Comparison of ENCODE assay signal across 16 cellular contexts in genomic region chr4:114021445-114021844, GRCh38. TPM values are rescaled to one million over a fixed set of nuclear protein-coding genes. Genes with fewer than 3 reads are reported as not detected.
"Had no signal": no experiment of that assay in that cellular context is flagged by ENCODE, and none has a peak within 500 bp of the region (broad histone marks: within the 10 kb centered on the region; RNA-seq: fewer than 3 reads in every experiment).

No MANE protein-coding gene starts in this region.

- H3K9me3 ChIP-seq: esophagus squamous epithelium, ovary, sigmoid colon, stomach, testis, upper lobe of left lung had no signal

- DNase-seq: activated CD4-positive, alpha-beta T cell treated with anti-CD3 and anti-CD28 coated beads, Interleukin-2, amount 10 ng/mL, durations not matched to agents 7 days and 5 days; activated gamma-delta T cell treated with Interleukin-2 at 50 U/mL for 16 hours; activated naive CD8-positive, alpha-beta T cell treated with anti-CD3 and anti-CD28 coated beads for 36 hours; cortex of kidney; effector CD8-positive, alpha-beta T cell; esophagus squamous epithelium; hippocampal formation; midbrain; ovary; sigmoid colon; stimulated activated CD4-positive, alpha-beta T cell treated with anti-CD3 and anti-CD28 coated beads, Interleukin-1b, Interleukin-23, amount 100 ng/mL, for 48 hours; stomach; testis; upper lobe of left lung had no signal

- H3K4me2 ChIP-seq: neural progenitor cell had no signal

- H3K36me3 ChIP-seq: esophagus squamous epithelium, neural progenitor cell, ovary, sigmoid colon, stomach, upper lobe of left lung had no signal

- ATAC-seq: left lobe of liver had no signal

- H3K27ac ChIP-seq: esophagus squamous epithelium, neural progenitor cell, ovary, sigmoid colon, stomach, testis, upper lobe of left lung had no signal

- H3K4me1 ChIP-seq: esophagus squamous epithelium, neural progenitor cell, sigmoid colon, stomach, testis, upper lobe of left lung had no signal

- H3K27me3 ChIP-seq: esophagus squamous epithelium, neural progenitor cell, ovary, sigmoid colon, stomach, testis, upper lobe of left lung had no signal

- H2AFZ ChIP-seq: neural progenitor cell had no signal

- H3K9ac ChIP-seq: neural progenitor cell had no signal

- H3K4me3 ChIP-seq: esophagus squamous epithelium, neural progenitor cell, ovary, sigmoid colon, stomach, testis, upper lobe of left lung had no signal

RNA-seq across cellular contexts. Expression of gene ARSJ, which starts 42.0 kb away (rescaled TPM):
- total RNA-seq: activated CD4-positive, alpha-beta T cell treated with anti-CD3 and anti-CD28 coated beads, Interleukin-2, amount 10 ng/mL, durations not matched to agents 7 days and 5 days; activated naive CD8-positive, alpha-beta T cell treated with anti-CD3 and anti-CD28 coated beads for 36 hours had no signal
